In genomic region chr5:72597456-72597948, GRCh38 we compare ENCODE assay signal across 10 cellular contexts.
DNase-seq lines count a peak whose midpoint lies in the region; ATAC-seq, FAIRE-seq and TF ChIP-seq lines count a peak whose summit lies in the region.
"Had no signal": no experiment of that assay in that cellular context is flagged by ENCODE, and none has a peak within 500 bp of the region (broad histone marks: within the 10 kb centered on the region; RNA-seq: fewer than 3 reads in every experiment).

No MANE protein-coding gene starts in this region.

- TF ChIP-seq POLR2A in H1 (IDR thresholded peaks at IDR 0.05; ENCODE audit: control extremely low read depth in 1 of 2, low read depth in 2 of 2, low read length in 2 of 2): no peak

- H3K56ac ChIP-seq in H1 (replicated peaks; ENCODE audit: insufficient read length, low read depth, low read length) (no peak overlapping the region), mesendoderm (ENCODE audit: low read length) (peak overlapping the region; percentile 59)

- no peak overlapping the region for H3K4me2 ChIP-seq in H1 (ENCODE audit: insufficient read depth in 1 of 2, low read depth in 2 of 2, low read length in 2 of 2)
- H3K4me2 ChIP-seq in mesendoderm (ENCODE audit: low read length): no peak overlapping the region

- H2AK5ac ChIP-seq in H1 (ENCODE audit: low read depth, low read length): no peak overlapping the region
- no peak overlapping the region for H2AK5ac ChIP-seq in mesendoderm (ENCODE audit: low read length)

- no peaks in the 10 kb centered on the region for H4K20me1 ChIP-seq in H1 (replicated peaks in 1 of 2; ENCODE audit: control insufficient read depth in 1 of 2, insufficient read depth in 2 of 2, low read length in 2 of 2)

- no peak overlapping the region for H3K4me3 ChIP-seq in H1 (ENCODE audit: extremely low read depth in 1 of 4, insufficient read depth in 2 of 4, low read depth in 3 of 4, low read length in 4 of 4)
- no peak overlapping the region for H3K4me3 ChIP-seq in mesendoderm (ENCODE audit: low read length)

- H3K23ac ChIP-seq in H1 (ENCODE audit: insufficient read length) (no peak overlapping the region), mesendoderm (ENCODE audit: low read length) (no peak overlapping the region)

- H3K9me3 ChIP-seq in H1 (ENCODE audit: insufficient read depth in 2 of 2, low read depth in 1 of 2, low read length in 1 of 2): peaks cover 0 to 8% of the 10 kb centered on the region in 2 experiments; a peak in 2 of 4 replicates

- WGBS in H1 (ENCODE audit: extremely low coverage in 1 of 2, insufficient coverage in 1 of 2, insufficient read length in 1 of 2, insufficient replicate concordance in 2 of 2, low coverage in 1 of 2, low lambda C conversion rate in 2 of 2, missing lambda C conversion rate in 1 of 2), 2 experiments: 85% methylated on average over 5 of the region's 5 CpGs; no CpG with 5 or more reads in 1 of the 2 experiments
- no CpG with 5 or more reads among the region's 5 CpGs for WGBS in mesendoderm (ENCODE audit: extremely low coverage, insufficient coverage, low lambda C conversion rate)

- no peak overlapping the region for H3K14ac ChIP-seq in H1 (ENCODE audit: insufficient read length)

- H2BK20ac ChIP-seq in H1 (ENCODE audit: low read length): no peak overlapping the region

- CTCF ChIA-PET in H1 (lab: Charles Lee; ENCODE audit: partially characterized antibody): interaction anchor here (0.5 to 0.8 kb wide), 2 partner anchors 9 to 14 kb away, joined by 3 read pairs; no protein-coding TSS in a partner anchor

- H3K79me1 ChIP-seq in H1 (ENCODE audit: low read depth, low read length): no peaks in the 10 kb centered on the region
- no peaks in the 10 kb centered on the region for H3K79me1 ChIP-seq in mesendoderm (ENCODE audit: low read length)

- TF ChIP-seq CTCF in H1 (IDR thresholded peaks at IDR 0.05; ENCODE audit: control extremely low read depth in 1 of 3, insufficient read depth in 1 of 3, low read depth in 1 of 3, low read length in 3 of 3): no peak

- no peak overlapping the region for H3K27ac ChIP-seq in H1 (ENCODE audit: low read depth, low read length)
- no peak overlapping the region for H3K27ac ChIP-seq in mesendoderm (ENCODE audit: low read depth, low read length)

- H3K4ac ChIP-seq in H1 (replicated peaks; ENCODE audit: insufficient read length, low read depth, low read length) (no peak overlapping the region), mesendoderm (ENCODE audit: low read depth, low read length) (no peak overlapping the region)

- ATAC-seq in esophagus mucosa: no peak

- POLR2A ChIA-PET in H1 (lab: Charles Lee; ENCODE audit: partially characterized antibody): no interaction called here

- H4K5ac ChIP-seq in H1 (ENCODE audit: insufficient read length, low read depth, low read length): no peak overlapping the region
- H4K5ac ChIP-seq in mesendoderm (ENCODE audit: low read length): no peak overlapping the region

- no peak for TF ChIP-seq EP300 in H1 (IDR thresholded peaks at IDR 0.05; ENCODE audit: borderline replicate concordance in 1 of 2, low read depth in 2 of 2, low read length in 2 of 2)

- peak overlapping the region; percentile 82 for H2AFZ ChIP-seq in H1 (ENCODE audit: low read length)

- H3K23me2 ChIP-seq in H1 (ENCODE audit: low read depth, low read length): no peaks in the 10 kb centered on the region

- H3K36me3 ChIP-seq in H1 (ENCODE audit: control insufficient read depth in 2 of 4, insufficient read depth in 4 of 4, low read length in 3 of 4): no peaks in the 10 kb centered on the region; a peak in 1 of 8 replicates
- no peaks in the 10 kb centered on the region for H3K36me3 ChIP-seq in mesendoderm (ENCODE audit: control insufficient read depth, insufficient read depth, low read length)

- H2BK15ac ChIP-seq in H1 (ENCODE audit: low read length) (no peak overlapping the region), mesendoderm (replicated peaks; ENCODE audit: low read depth) (no peak overlapping the region)

- H4K8ac ChIP-seq in H1 (ENCODE audit: extremely low read depth, insufficient read depth, low read length) (no peak overlapping the region), mesendoderm (ENCODE audit: low read depth, low read length) (no peak overlapping the region)

- no peak for TF ChIP-seq RAD21 in H1 (IDR thresholded peaks at IDR 0.05 in 1 of 2, conservative IDR thresholded peaks at IDR 0.05 in 1 of 2; ENCODE audit: low read depth in 2 of 2, low read length in 2 of 2)

- H2BK5ac ChIP-seq in H1 (ENCODE audit: low read depth, low read length) (no peak overlapping the region), mesendoderm (ENCODE audit: low read length) (no peak overlapping the region)

- no peak overlapping the region for H2BK12ac ChIP-seq in H1 (ENCODE audit: low read depth, low read length)

- H2BK120ac ChIP-seq in H1 (replicated peaks; ENCODE audit: low read depth, low read length) (no peak overlapping the region), mesendoderm (ENCODE audit: low read depth, low read length) (peak overlapping the region; percentile 62)

- H3K4me1 ChIP-seq in H1 (replicated peaks in 1 of 4; ENCODE audit: control insufficient read depth in 3 of 4, insufficient read depth in 4 of 4, low read length in 3 of 4): peaks cover 0 to 4% (median 1%) of the 10 kb centered on the region in 4 experiments; a peak in 2 of 7 replicates
- H3K4me1 ChIP-seq in mesendoderm (ENCODE audit: control insufficient read depth, low read depth, low read length): peaks cover 2% of the 10 kb centered on the region

- no peaks in the 10 kb centered on the region for H3K79me2 ChIP-seq in H1 (ENCODE audit: control insufficient read depth in 1 of 2, insufficient read depth in 2 of 2, low read length in 2 of 2)
- H3K79me2 ChIP-seq in mesendoderm (ENCODE audit: control insufficient read depth, insufficient read depth, low read length): no peaks in the 10 kb centered on the region

- no peak overlapping the region for H3K9ac ChIP-seq in H1 (replicated peaks in 1 of 4; ENCODE audit: extremely low read depth in 1 of 4, low read depth in 3 of 4, low read length in 3 of 4)
- H3K9ac ChIP-seq in mesendoderm (ENCODE audit: low read length): no peak overlapping the region

- H4K91ac ChIP-seq in H1 (replicated peaks; ENCODE audit: insufficient read length, low read length): no peak overlapping the region

- H3K27me3 ChIP-seq in H1 (replicated peaks in 1 of 4; ENCODE audit: control insufficient read depth in 3 of 4, extremely low read depth in 1 of 4, insufficient read depth in 3 of 4, low read length in 3 of 4) (no peaks in the 10 kb centered on the region), mesendoderm (ENCODE audit: insufficient read depth, low read length, poor library complexity) (no peaks in the 10 kb centered on the region)

- no peak overlapping the region for H3K18ac ChIP-seq in H1 (ENCODE audit: extremely low read depth, low read length)
- H3K18ac ChIP-seq in mesendoderm (ENCODE audit: low read length): peak overlapping the region; percentile 76

- no peak for FAIRE-seq in H1 (lab: Jason Lieb, UNC)

- DNase-seq in AG08395 (ENCODE audit: low spot score): peak; percentile 86
- peak; percentile 83 for DNase-seq in OCI-M1 (lab: John Stamatoyannopoulos, UW)
- no peak for DNase-seq in H1 (ENCODE audit: low read depth in 1 of 2, low spot score in 2 of 2)
- peak; percentile 97 for DNase-seq in mesendoderm
- no peak for DNase-seq in NCI-H69 (lab: John Stamatoyannopoulos, UW)
- no peak for DNase-seq in SKM-1 (lab: John Stamatoyannopoulos, UW; ENCODE audit: unreplicated experiment)
- no peak for DNase-seq in cortex of kidney (lab: John Stamatoyannopoulos, UW)
- DNase-seq: DND-41, NCI-H2107 had no signal

TF ChIP-seq in H1, 55 proteins besides CTCF, POLR2A, EP300 and RAD21:
- TF ChIP-seq HDAC6 (IDR thresholded peaks at IDR 0.05; ENCODE audit: low read depth, low read length): no peak
- TF ChIP-seq BACH1 (IDR thresholded peaks at IDR 0.05; ENCODE audit: low read length): peak; percentile 42; the same call in 1 of the 2 replicates
- TF ChIP-seq MAFK (IDR thresholded peaks at IDR 0.05; ENCODE audit: low read depth, low read length): peak; percentile 47; the same call in 1 of the 2 replicates
- peak; percentile 82 for TF ChIP-seq YY1 (IDR thresholded peaks at IDR 0.05; ENCODE audit: low read depth, low read length)
- no peak for TF ChIP-seq KDM1A (IDR thresholded peaks at IDR 0.05; ENCODE audit: borderline replicate concordance, low read length)
- TF ChIP-seq ATF3 (IDR thresholded peaks at IDR 0.05; ENCODE audit: insufficient read depth, low read depth, low read length): no peak
- no peak for TF ChIP-seq E2F6 (IDR thresholded peaks at IDR 0.05)
- no peak for TF ChIP-seq ASH2L (IDR thresholded peaks at IDR 0.05; ENCODE audit: low read length)
- TF ChIP-seq KDM4A (IDR thresholded peaks at IDR 0.05; ENCODE audit: low read depth, low read length, severe bottlenecking): no peak
TF ChIP-seq in H1: peak in this region for 3.

Comparison
In these comparisons a context has a peak if more than half of its experiments do, and no peak if none do; other contexts are left out.
1. DNase-seq: peak in AG08395 (single experiment), OCI-M1 (single experiment) and mesendoderm (single experiment); none in H1 (0 of 2), NCI-H69 (single experiment), SKM-1 (single experiment) and cortex of kidney (single experiment).